Comparison of ENCODE assay signal across 8 cellular contexts in genomic region chr3:71421820-71422566, GRCh38.
A peak's percentile ranks its signal among the peaks of the same experiment; 100 is the strongest.
DNase-seq lines count a peak whose midpoint lies in the region; ATAC-seq, FAIRE-seq and TF ChIP-seq lines count a peak whose summit lies in the region.

No MANE protein-coding gene starts in this region.

- peak overlapping the region; percentile 62 to 81 (median 74) for H3K4me3 Mint-ChIP-seq in naive thymus-derived CD8-positive, alpha-beta T cell

- no peaks in the 10 kb centered on the region for H3K9me3 Mint-ChIP-seq in naive thymus-derived CD8-positive, alpha-beta T cell

- no peaks in the 10 kb centered on the region for H3K9me2 ChIP-seq in OCI-LY7 (ENCODE audit: insufficient read depth, low read length)

- H2AFZ ChIP-seq in OCI-LY7 (ENCODE audit: low read length): no peak overlapping the region; the same call in 1 of the 2 replicates

- intact Hi-C loops in OCI-LY7 (cut with micrococcal nuclease; ENCODE audit: unreplicated experiment): loop anchor here (1.0 to 5.0 kb wide), 3 partner anchors 22 to 35 kb away; no protein-coding TSS in a partner anchor

- H3K9me3 ChIP-seq in OCI-LY7 (ENCODE audit: low read length) (no peaks in the 10 kb centered on the region), WERI-Rb-1 (ENCODE audit: severe bottlenecking) (no peaks in the 10 kb centered on the region)

- TF ChIP-seq CTCF in OCI-LY7 (conservative IDR thresholded peaks at IDR 0.05; ENCODE audit: low read length) (no peak), WERI-Rb-1 (IDR thresholded peaks at IDR 0.05; ENCODE audit: low read depth, low read length) (no peak), D721Med (IDR thresholded peaks at IDR 0.05; ENCODE audit: insufficient read depth, missing control alignments) (no peak)

- H3K4me1 Mint-ChIP-seq in naive thymus-derived CD8-positive, alpha-beta T cell: peaks cover 48 to 95% (median 88%) of the 10 kb centered on the region in 4 donors

- peak overlapping the region; percentile 93 to 99 (median 98) for H3K27ac Mint-ChIP-seq in naive thymus-derived CD8-positive, alpha-beta T cell

- H3K36me3 ChIP-seq in OCI-LY7 (ENCODE audit: insufficient read depth, low read length) (peaks cover 4% of the 10 kb centered on the region), WERI-Rb-1 (no peaks in the 10 kb centered on the region)

- ATAC-seq in GM18520 (IDR thresholded peaks at IDR 0.05; ENCODE audit: unreplicated experiment) (peak; percentile 88), HG02610 (IDR thresholded peaks at IDR 0.05; ENCODE audit: unreplicated experiment) (peak; percentile 90)
- peak; percentile 67 to 81 for ATAC-seq in naive thymus-derived CD8-positive, alpha-beta T cell

- CTCF ChIA-PET in OCI-LY7 (lab: Charles Lee; ENCODE audit: unreplicated experiment): no interaction called here

- peak; percentile 90 for DNase-seq in OCI-LY7 (ENCODE audit: low spot score)
- DNase-seq in naive thymus-derived CD8-positive, alpha-beta T cell: peak in 6 of 10 donors; percentile 65 to 78 (median 71)
- no peak for DNase-seq in substantia nigra (lab: John Stamatoyannopoulos, UW)
- DNase-seq in WERI-Rb-1: no peak
- DNase-seq in D721Med (ENCODE audit: insufficient read length, low spot score): no peak
- DNase-seq in NCI-H187 (lab: John Stamatoyannopoulos, UW): no peak

- H3K36me3 Mint-ChIP-seq in naive thymus-derived CD8-positive, alpha-beta T cell: peaks cover 14 to 22% (median 22%) of the 10 kb centered on the region in 3 donors

- H3K79me2 ChIP-seq in OCI-LY7 (ENCODE audit: insufficient read depth, low read depth, low read length): peaks cover 78% of the 10 kb centered on the region

- H4K20me1 ChIP-seq in OCI-LY7 (ENCODE audit: insufficient read depth, low read length): no peaks in the 10 kb centered on the region

- BruUV-seq in OCI-LY7 (replicated peaks; lab: Mats Ljungman, UMichigan): TSS peak; percentile 91

- peak overlapping the region; percentile 64 for H3K4me3 ChIP-seq in OCI-LY7 (ENCODE audit: low read depth, low read length, poor library complexity, severe bottlenecking)
- H3K4me3 ChIP-seq in WERI-Rb-1 (ENCODE audit: low read depth, low read length): no peak overlapping the region

- H3K27me3 Mint-ChIP-seq in naive thymus-derived CD8-positive, alpha-beta T cell: no peaks in the 10 kb centered on the region

- H3K4me2 ChIP-seq in OCI-LY7 (ENCODE audit: low read length): peak overlapping the region; percentile 92

- POLR2A ChIA-PET in OCI-LY7 (lab: Charles Lee): interaction anchor here (0.6 to 3.1 kb wide), 10 partner anchors 10 to 291 kb away, joined by 3 to 22 read pairs (median 4); no protein-coding TSS in a partner anchor
- POLR2A ChIA-PET in naive thymus-derived CD8-positive, alpha-beta T cell (lab: Charles Lee): interaction anchor here (0.5 to 5.3 kb wide), 17 partner anchors 11 to 122 kb away, joined by 3 to 71 read pairs (median 3); no protein-coding TSS in a partner anchor

- no peak for FAIRE-seq in D721Med (lab: Jason Lieb, UNC)

- H3K4me1 ChIP-seq in OCI-LY7 (ENCODE audit: insufficient read depth, low read length, poor library complexity, severe bottlenecking): peaks cover 93% of the 10 kb centered on the region

- H3K27ac ChIP-seq in OCI-LY7 (ENCODE audit: low read depth, low read length, poor library complexity, severe bottlenecking) (peak overlapping the region; percentile 98), substantia nigra (ENCODE audit: low read depth, low read length, poor library complexity, severe bottlenecking) (no peak overlapping the region), WERI-Rb-1 (no peak overlapping the region)

- H3K27me3 ChIP-seq in WERI-Rb-1 (ENCODE audit: insufficient read depth, low read depth, severe bottlenecking): no peaks in the 10 kb centered on the region

Comparison
In these comparisons a context has a peak if more than half of its experiments do, and no peak if none do; other contexts are left out.
1. DNase-seq: peak in OCI-LY7 (single experiment) and naive thymus-derived CD8-positive, alpha-beta T cell (6 of 10); none in substantia nigra (0 of 49), WERI-Rb-1 (single experiment), D721Med (single experiment) and NCI-H187 (0 of 2).
2. Peak in every context shown above with its lines, with median percentiles within 50 percentile points of each other: ATAC-seq.